In the genomic region with DNA sequence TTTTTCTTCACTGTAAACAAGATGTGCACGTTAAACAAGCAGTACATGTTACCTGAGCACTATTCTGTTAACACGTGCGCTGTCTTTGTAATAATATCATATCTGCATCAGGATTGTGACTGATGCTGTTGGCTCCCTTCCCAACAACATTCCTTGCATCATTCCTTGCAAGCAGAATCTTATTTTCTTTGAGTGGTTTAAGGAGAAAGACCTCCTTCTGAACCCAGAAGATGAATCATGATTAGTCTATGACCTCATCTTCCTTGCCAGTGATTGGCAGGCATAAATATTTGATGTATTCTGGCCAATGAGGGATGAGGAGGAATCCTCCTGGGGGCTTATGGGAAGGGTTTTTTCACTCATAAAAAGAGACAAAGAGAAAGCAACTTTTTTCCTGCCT, we compare ENCODE assay signal across 17 cellular contexts. TPM values are rescaled to one million over a fixed set of nuclear protein-coding genes. Genes with fewer than 3 reads are reported as not detected.
A peak's percentile ranks its signal among the peaks of the same experiment; 100 is the strongest.
DNase-seq lines count a peak whose midpoint lies in the region; ATAC-seq, FAIRE-seq and TF ChIP-seq lines count a peak whose summit lies in the region.
"Had no signal": no experiment of that assay in that cellular context is flagged by ENCODE, and none has a peak within 500 bp of the region (broad histone marks: within the 10 kb centered on the region; RNA-seq: fewer than 3 reads in every experiment).

No MANE protein-coding gene starts in this region.

- H3K27ac ChIP-seq in A549 = no peak overlapping the region
- H3K27ac ChIP-seq: dorsolateral prefrontal cortex had no signal

- POLR2A ChIA-PET in A549 (lab: Yijun Ruan, JAX) = no interaction called here

- no peak for TF ChIP-seq EP300 in A549 (IDR thresholded peaks at IDR 0.05)

- no peaks in the 10 kb centered on the region for H3K27me3 Mint-ChIP-seq in HFFc6 (ENCODE audit: insufficient read depth)

- peaks cover 42% of the 10 kb centered on the region for H3K4me1 Mint-ChIP-seq in HFFc6 (ENCODE audit: low read depth)
- H3K4me1 Mint-ChIP-seq: naive thymus-derived CD8-positive, alpha-beta T cell; stimulated activated effector memory CD8-positive, alpha-beta T cell treated with anti-CD3 and anti-CD28 coated beads, Interleukin-12 subunit alpha, Interleukin-12 subunit beta, amount 100 ng/mL, for 72 hours had no signal

- TF ChIP-seq CTCF in A549 (IDR thresholded peaks at IDR 0.05) (no peak), HFFc6 (IDR thresholded peaks at IDR 0.05) (no peak), astrocyte of the spinal cord (IDR thresholded peaks at IDR 0.05; ENCODE audit: low read depth, low read length) (no peak)

- H3K4me2 ChIP-seq in A549 = peak overlapping the region; percentile 32; the same call in 2 of the 3 replicates

- H3K9me3 ChIP-seq in A549 = no peaks in the 10 kb centered on the region

- TF ChIP-seq POLR2A in A549 (IDR thresholded peaks at IDR 0.05; ENCODE audit: low read length) = no peak

- TF ChIP-seq RAD21 in A549 (conservative IDR thresholded peaks at IDR 0.05 in 1 of 2, IDR thresholded peaks at IDR 0.05 in 1 of 2) = no peak

- H3K4me3 Mint-ChIP-seq in HFFc6 = no peak overlapping the region
- H3K4me3 Mint-ChIP-seq: naive thymus-derived CD8-positive, alpha-beta T cell; stimulated activated effector memory CD8-positive, alpha-beta T cell treated with anti-CD3 and anti-CD28 coated beads, Interleukin-12 subunit alpha, Interleukin-12 subunit beta, amount 100 ng/mL, for 72 hours had no signal

- 50% methylated on average over 3 of the region's 3 CpGs for WGBS in A549 (ENCODE audit: missing lambda C conversion rate)

- no peak for FAIRE-seq in A549 (lab: Jason Lieb, UNC)

- in situ Hi-C loops in astrocyte of the spinal cord (cut with HindIII; ENCODE audit: low sequenced_read_pairs) = no loop called here

- ATAC-seq in A549 = peak in 1 of 2 experiments; percentile 61; a peak in 3 of 6 replicates
- ATAC-seq in stimulated activated naive CD8-positive, alpha-beta T cell treated with anti-CD3 and anti-CD28 coated beads, Interleukin-15, Interleukin-2, amounts not matched to agents 100 U/mL and 50 U/mL, for 24 hours = no peak
- ATAC-seq: activated CD4-positive, CD25-positive, alpha-beta regulatory T cell treated with anti-CD3 and anti-CD28 coated beads, Interleukin-2, amount 50 U/mL, for 24 hours; naive thymus-derived CD8-positive, alpha-beta T cell; Right ventricle myocardium inferior; stimulated activated effector memory CD8-positive, alpha-beta T cell treated with anti-CD3 and anti-CD28 coated beads, Interleukin-12 subunit alpha, Interleukin-12 subunit beta, amount 100 ng/mL, for 72 hours had no signal

- H3K36me3 Mint-ChIP-seq in HFFc6 (ENCODE audit: low read depth) = no peaks in the 10 kb centered on the region
- H3K36me3 Mint-ChIP-seq: naive thymus-derived CD8-positive, alpha-beta T cell; stimulated activated effector memory CD8-positive, alpha-beta T cell treated with anti-CD3 and anti-CD28 coated beads, Interleukin-12 subunit alpha, Interleukin-12 subunit beta, amount 100 ng/mL, for 72 hours had no signal

- H3K27ac Mint-ChIP-seq in HFFc6 = no peak overlapping the region
- H3K27ac Mint-ChIP-seq: naive thymus-derived CD8-positive, alpha-beta T cell; stimulated activated effector memory CD8-positive, alpha-beta T cell treated with anti-CD3 and anti-CD28 coated beads, Interleukin-12 subunit alpha, Interleukin-12 subunit beta, amount 100 ng/mL, for 72 hours had no signal

- DNase-seq in A549 (ENCODE audit: low read depth in 1 of 2, low spot score in 1 of 2) (peak in 1 of 2 experiments; percentile 59), HFFc6 (peak; percentile 77), astrocyte of the spinal cord (ENCODE audit: low read depth, low spot score) (peak; percentile 94), hepatic stellate cell (ENCODE audit: low spot score) (peak; percentile 76), SIG-M5 treated with dmso at 0.1 percent for 504 hours (lab: John Stamatoyannopoulos, UW; ENCODE audit: unreplicated experiment) (no peak), OCI-M2 (lab: John Stamatoyannopoulos, UW; ENCODE audit: unreplicated experiment) (no peak)
- DNase-seq in stimulated activated naive CD8-positive, alpha-beta T cell treated with anti-CD3 and anti-CD28 coated beads, Interleukin-15, Interleukin-2, amounts not matched to agents 100 U/mL and 50 U/mL, for 24 hours = no peak
- no peak for DNase-seq in stimulated activated CD4-positive, alpha-beta T cell treated with anti-CD3 and anti-CD28 coated beads, Interleukin-4, amount 100 ng/mL, for 4 hours
- DNase-seq: activated gamma-delta T cell treated with Interleukin-2 at 50 U/mL for 16 hours; AML-193; dorsolateral prefrontal cortex; naive thymus-derived CD8-positive, alpha-beta T cell; NCI-H2107; stimulated activated CD4-positive, alpha-beta T cell treated with anti-CD3 and anti-CD28 coated beads, Interleukin-15, amount 100 ng/mL, for 24 hours had no signal

- 0 out of 3 replicates have a peak, but pooled peaks cover 6% of the 10 kb centered on the region for H3K4me1 ChIP-seq in A549

- no peaks in the 10 kb centered on the region for H3K9me3 Mint-ChIP-seq in HFFc6
- H3K9me3 Mint-ChIP-seq: stimulated activated effector memory CD8-positive, alpha-beta T cell treated with anti-CD3 and anti-CD28 coated beads, Interleukin-12 subunit alpha, Interleukin-12 subunit beta, amount 100 ng/mL, for 72 hours had no signal

- CTCF ChIA-PET in A549 (lab: Yijun Ruan, JAX) = interaction anchor here (1.6 kb wide), 1 partner anchor 458 kb away, joined by 4 read pairs; no protein-coding TSS in a partner anchor

- H3K4me3 ChIP-seq in A549 = no peak overlapping the region
- no peak overlapping the region for H3K4me3 ChIP-seq in astrocyte of the spinal cord (ENCODE audit: low read depth, low read length)
- H3K4me3 ChIP-seq: dorsolateral prefrontal cortex had no signal

TF ChIP-seq in A549, 52 proteins besides CTCF, POLR2A, EP300 and RAD21:
- no peak for TF ChIP-seq FOSL2 (IDR thresholded peaks at IDR 0.05)
- TF ChIP-seq FOSL2 (CRISPR knock-in tag; IDR thresholded peaks at IDR 0.05) = peak; percentile 60
- no peak for TF ChIP-seq USF2 (IDR thresholded peaks at IDR 0.05)
- no peak for TF ChIP-seq CBX8 (IDR thresholded peaks at IDR 0.05)
- no peak for TF ChIP-seq JUN (IDR thresholded peaks at IDR 0.05)
- TF ChIP-seq HOXB13 (CRISPR knock-in tag; IDR thresholded peaks at IDR 0.05; ENCODE audit: low read depth) = no peak
TF ChIP-seq in A549: peak in this region for 1.

RNA-seq across cellular contexts. Expression of gene C11orf71, which starts 46.2 kb away (rescaled TPM):
- polyA plus RNA-seq in A549 (2011; rRNA removed) (7.7 and 9.3 TPM in 2 replicates), A549 (2017; fragmentation: RNase III; extraction: RNeasy Plus Mini Kit Qiagen cat#74134 plus additional on column Dnase treatment) (4.4 to 6.2 TPM (median 6.0 TPM) in 3 replicates)
- 8.7 and 9.1 TPM in 2 replicates for polyA plus RNA-seq in A549 (2012; cell fraction: cytosol; rRNA removed)
- polyA plus RNA-seq in A549 (2012; cell fraction: nucleus; rRNA removed) = 7.9 and 12.2 TPM in 2 replicates
- polyA minus RNA-seq in A549 (2011; rRNA and poly(A)+ RNA removed) = 11.6 and 12.6 TPM in 2 replicates
- 1 to 10 TPM; 2.4 to 3.8 (median 3.2) TPM for total RNA-seq in HFFc6 (2021; fragmentation: NEBNext Ultra II Directional; extraction: Animal tissue kit (Norgen Biotek cat#: 25700))

RNA-seq across cellular contexts. Expression of gene RBM7, which starts 46.4 kb away (rescaled TPM):
- polyA plus RNA-seq in A549 (2011; rRNA removed) (41.2 and 52.2 TPM in 2 replicates), A549 (2017; fragmentation: RNase III; extraction: RNeasy Plus Mini Kit Qiagen cat#74134 plus additional on column Dnase treatment) (31.6 to 36.2 TPM (median 33.6 TPM) in 3 replicates)
- polyA plus RNA-seq in A549 (2012; cell fraction: cytosol; rRNA removed) = 12.2 and 13.5 TPM in 2 replicates
- polyA plus RNA-seq in A549 (2012; cell fraction: nucleus; rRNA removed) = 5.0 and 5.5 TPM in 2 replicates
- polyA minus RNA-seq in A549 (2011; rRNA and poly(A)+ RNA removed) = 50.8 and 57.6 TPM in 2 replicates
- 10 to 100 TPM; 35.9 to 42.3 (median 39.2) TPM for total RNA-seq in HFFc6 (2021; fragmentation: NEBNext Ultra II Directional; extraction: Animal tissue kit (Norgen Biotek cat#: 25700))

RNA-seq across cellular contexts. Expression of gene NNMT, which starts 57.9 kb away (rescaled TPM):
- polyA plus RNA-seq in A549 (2011; rRNA removed) (285 and 296 TPM in 2 replicates), A549 (2017; fragmentation: RNase III; extraction: RNeasy Plus Mini Kit Qiagen cat#74134 plus additional on column Dnase treatment) (295 to 421 TPM (median 390 TPM) in 3 replicates)
- 196 and 199 TPM in 2 replicates for polyA plus RNA-seq in A549 (2012; cell fraction: cytosol; rRNA removed)
- 179 and 198 TPM in 2 replicates for polyA plus RNA-seq in A549 (2012; cell fraction: nucleus; rRNA removed)
- polyA minus RNA-seq in A549 (2011; rRNA and poly(A)+ RNA removed) = 123 and 152 TPM in 2 replicates
- 100 to 1,000 TPM; 191 to 264 (median 205) TPM for total RNA-seq in HFFc6 (2021; fragmentation: NEBNext Ultra II Directional; extraction: Animal tissue kit (Norgen Biotek cat#: 25700))
- total RNA-seq: naive thymus-derived CD8-positive, alpha-beta T cell had no signal
- polyA plus RNA-seq: naive thymus-derived CD8-positive, alpha-beta T cell had no signal

Comparison
In these comparisons a context has a peak if more than half of its experiments do, and no peak if none do; other contexts are left out.
1. DNase-seq: peak in HFFc6 (single experiment), astrocyte of the spinal cord (single experiment) and hepatic stellate cell (single experiment); none in SIG-M5 treated with dmso at 0.1 percent for 504 hours (single experiment), stimulated activated naive CD8-positive, alpha-beta T cell treated with anti-CD3 and anti-CD28 coated beads, Interleukin-15, Interleukin-2, amounts not matched to agents 100 U/mL and 50 U/mL, for 24 hours (single experiment), stimulated activated CD4-positive, alpha-beta T cell treated with anti-CD3 and anti-CD28 coated beads, Interleukin-4, amount 100 ng/mL, for 4 hours (0 of 2) and OCI-M2 (single experiment).